Comparison of ENCODE assay signal across 1 cellular context in the genomic region with DNA sequence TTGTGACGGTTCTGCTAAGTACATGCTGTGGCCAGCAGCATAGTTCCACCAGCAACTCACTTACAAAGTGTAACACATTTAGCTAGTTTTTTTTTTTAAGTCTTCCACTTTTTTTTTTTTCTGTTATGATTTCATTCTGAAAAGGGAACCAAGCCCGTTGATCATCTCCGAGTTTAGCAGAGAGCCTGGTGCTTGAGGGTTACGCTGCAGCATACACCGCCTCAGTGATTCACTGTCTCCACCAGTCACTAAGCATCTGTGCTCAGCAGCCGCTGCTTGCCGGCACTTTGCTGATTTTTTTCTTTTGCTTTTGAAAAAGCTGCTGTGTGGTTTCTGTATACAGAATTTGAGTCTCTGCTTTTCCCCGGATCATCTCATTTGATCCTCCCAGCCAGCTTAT.
TF ChIP-seq lines count a peak whose summit lies in the region.

No MANE protein-coding gene starts in this region.

TF ChIP-seq in GM12878, 131 proteins besides CTCF, POLR2A, EP300 and RAD21:
- TF ChIP-seq ZNF384 (IDR thresholded peaks at IDR 0.05; ENCODE audit: borderline replicate concordance, low read depth, low read length) (peak; percentile 53; the same call in 1 of the 2 replicates), ZBED1 (IDR thresholded peaks at IDR 0.05; ENCODE audit: borderline replicate concordance) (no peak)
TF ChIP-seq in GM12878: peak in this region for 1.
